In genomic region chr12:108833355-108833733, GRCh38 we compare ENCODE assay signal across 10 cellular contexts. TPM values are rescaled to one million over a fixed set of nuclear protein-coding genes. Genes with fewer than 3 reads are reported as not detected.
DNase-seq lines count a peak whose midpoint lies in the region; ATAC-seq and TF ChIP-seq lines count a peak whose summit lies in the region.
"Had no signal": no experiment of that assay in that cellular context is flagged by ENCODE, and none has a peak within 500 bp of the region (broad histone marks: within the 10 kb centered on the region; RNA-seq: fewer than 3 reads in every experiment).

No MANE protein-coding gene starts in this region.

- intact Hi-C loops in right lobe of liver (cut with DNase I) = no loop called here

- H3K9me3 ChIP-seq in HUES6 (ENCODE audit: control insufficient read depth, insufficient read depth, low read depth, low read length) = no peaks in the 10 kb centered on the region
- no peaks in the 10 kb centered on the region for H3K9me3 ChIP-seq in right lobe of liver
- H3K9me3 ChIP-seq in thymus (ENCODE audit: control insufficient read depth) = no peaks in the 10 kb centered on the region

- H3K9ac ChIP-seq in HUES6 (ENCODE audit: low read length) = peak overlapping the region; percentile 68

- peak overlapping the region; percentile 63 for H3K27ac Mint-ChIP-seq in central memory CD8-positive, alpha-beta T cell (ENCODE audit: low read depth)

- H3K4me3 ChIP-seq in HUES6 (ENCODE audit: low read depth, low read length) (peak overlapping the region; percentile 14; the same call in 1 of the 2 replicates), right lobe of liver (no peak overlapping the region), thymus (ENCODE audit: low read length) (no peak overlapping the region)

- H3K36me3 ChIP-seq in HUES6 (ENCODE audit: control insufficient read depth, insufficient read depth, low read length) = peaks cover 36% of the 10 kb centered on the region
- peaks cover 0 to 32% (median 5%) of the 10 kb centered on the region in 4 donors for H3K36me3 ChIP-seq in right lobe of liver
- H3K36me3 ChIP-seq in thymus (ENCODE audit: control insufficient read depth, insufficient read depth) = peaks cover 6% of the 10 kb centered on the region

- H3K4me1 Mint-ChIP-seq in central memory CD8-positive, alpha-beta T cell = peaks cover 60% of the 10 kb centered on the region

- no peaks in the 10 kb centered on the region for H3K27me3 Mint-ChIP-seq in central memory CD8-positive, alpha-beta T cell
- H3K27me3 Mint-ChIP-seq: naive thymus-derived CD4-positive, alpha-beta T cell had no signal

- no peak overlapping the region for H3K4me3 Mint-ChIP-seq in central memory CD8-positive, alpha-beta T cell
- H3K4me3 Mint-ChIP-seq: naive thymus-derived CD4-positive, alpha-beta T cell had no signal

- 40% methylated on average over 2 of the region's 9 CpGs for WGBS in right lobe of liver (ENCODE audit: insufficient coverage, low coverage, low lambda C conversion rate, missing lambda C conversion rate)
- 93% methylated on average over 9 of the region's 9 CpGs for WGBS in thymus

- no peak for DNase-seq in central memory CD8-positive, alpha-beta T cell (ENCODE audit: low spot score in 2 of 2)
- DNase-seq in right lobe of liver (no peak), NCI-H2029 (lab: John Stamatoyannopoulos, UW) (no peak), GDM1 (lab: John Stamatoyannopoulos, UW) (no peak), GM10248 (ENCODE audit: extremely low spot score) (no peak)
- DNase-seq: naive thymus-derived CD4-positive, alpha-beta T cell; NCI-H2227 treated with DMSO at 0.1 percent for 48 hours had no signal

- CTCF ChIA-PET in GM10248 (lab: Yijun Ruan, JAX) = interaction anchor here (0.7 to 1.7 kb wide), 5 partner anchors 15 to 215 kb away, joined by 3 to 5 read pairs (median 4); no protein-coding TSS in a partner anchor

- no peak for ATAC-seq in central memory CD8-positive, alpha-beta T cell (replicated peaks; ENCODE audit: extremely low read depth, poor library complexity, severe bottlenecking)
- ATAC-seq in right lobe of liver (peak in 3 of 4 donors; percentile 9 to 19 (median 11)), HG03175 (IDR thresholded peaks at IDR 0.05; ENCODE audit: unreplicated experiment) (no peak)
- ATAC-seq: naive thymus-derived CD4-positive, alpha-beta T cell had no signal

- POLR2A ChIA-PET in GM10248 (lab: Yijun Ruan, JAX) = no interaction called here

- TF ChIP-seq CTCF in right lobe of liver (IDR thresholded peaks at IDR 0.05) (no peak), GM10248 (IDR thresholded peaks at IDR 0.05; ENCODE audit: control extremely low read depth, extremely low read depth, low read depth, missing control alignments) (no peak)

- H3K27ac ChIP-seq in HUES6 (ENCODE audit: low read depth, low read length) = peak overlapping the region; percentile 73; the same call in 1 of the 2 replicates
- H3K27ac ChIP-seq in right lobe of liver = peak overlapping the region in 2 of 3 donors; percentile 20 to 37
- H3K27ac ChIP-seq in thymus (ENCODE audit: low read depth) = peak overlapping the region; percentile 46

- peaks cover 8% of the 10 kb centered on the region for H3K36me3 Mint-ChIP-seq in central memory CD8-positive, alpha-beta T cell (ENCODE audit: insufficient read depth)

- TF ChIP-seq POLR2A in right lobe of liver (IDR thresholded peaks at IDR 0.05) = no peak

- H3K4me1 ChIP-seq in HUES6 (ENCODE audit: control insufficient read depth, insufficient read depth, low read length) = peaks cover 25% of the 10 kb centered on the region; the same call in 1 of the 2 replicates
- H3K4me1 ChIP-seq in right lobe of liver = peaks cover 0 to 16% (median 3%) of the 10 kb centered on the region in 4 donors
- peaks cover 4% of the 10 kb centered on the region for H3K4me1 ChIP-seq in thymus (ENCODE audit: control insufficient read depth, insufficient read depth, low read length)

- H3K27me3 ChIP-seq in HUES6 (ENCODE audit: control insufficient read depth, insufficient read depth, low read length) (no peaks in the 10 kb centered on the region), right lobe of liver (no peaks in the 10 kb centered on the region), thymus (ENCODE audit: control insufficient read depth, insufficient read depth) (no peaks in the 10 kb centered on the region)

- no peaks in the 10 kb centered on the region for H3K9me3 Mint-ChIP-seq in central memory CD8-positive, alpha-beta T cell

RNA-seq across cellular contexts. Expression of gene SSH1, which starts 24.0 kb away (rescaled TPM):
- 10 to 100 TPM in 5 of 6 experiments, 1 to 10 TPM in 1; 9.8 to 17.6 (median 15.7) TPM for total RNA-seq in right lobe of liver
- 5.1 TPM for polyA plus RNA-seq in thymus

RNA-seq across cellular contexts. Expression of gene DAO, which starts 46.5 kb away (rescaled TPM):
- 10 to 100 TPM; 26.7 to 70.2 (median 45.0) TPM for total RNA-seq in right lobe of liver
- polyA plus RNA-seq in thymus = 0.07 TPM
- total RNA-seq: naive thymus-derived CD4-positive, alpha-beta T cell had no signal
- polyA plus RNA-seq: naive thymus-derived CD4-positive, alpha-beta T cell had no signal

Comparison
In these comparisons a context has a peak if more than half of its experiments do, and no peak if none do; other contexts are left out.
1. ATAC-seq: peak in right lobe of liver (3 of 4); none in central memory CD8-positive, alpha-beta T cell (single experiment) and HG03175 (single experiment).
2. Peak in every context shown above with its lines, with median percentiles within 50 percentile points of each other: H3K27ac ChIP-seq.